11 cellular contexts compared by ENCODE assay signal in genomic region chr22:39559456-39560105, GRCh38. TPM values are rescaled to one million over a fixed set of nuclear protein-coding genes. Genes with fewer than 3 reads are reported as not detected.
DNase-seq lines count a peak whose midpoint lies in the region; ATAC-seq, FAIRE-seq and TF ChIP-seq lines count a peak whose summit lies in the region.
"Had no signal": no experiment of that assay in that cellular context is flagged by ENCODE, and none has a peak within 500 bp of the region (broad histone marks: within the 10 kb centered on the region; RNA-seq: fewer than 3 reads in every experiment).

No MANE protein-coding gene starts in this region.

- CTCF ChIA-PET in A549 (lab: Yijun Ruan, JAX), result interaction anchor here (0.6 to 37.2 kb wide), 14 partner anchors 9 to 485 kb away, joined by 3 to 899 read pairs (median 3); partner anchors contain the start of gene CACNA1I
- CTCF ChIA-PET in GM10248 (lab: Yijun Ruan, JAX), result interaction anchor here (0.9 to 2.5 kb wide), 9 partner anchors 17 to 485 kb away, joined by 3 to 13 read pairs (median 3); no protein-coding TSS in a partner anchor

- no peak for FAIRE-seq in A549 (lab: Jason Lieb, UNC)
- FAIRE-seq: GM12891 had no signal

- peak; percentile 46 for TF ChIP-seq CTCF in A549 (IDR thresholded peaks at IDR 0.05)
- peak; percentile 57 for TF ChIP-seq CTCF in GM10248 (IDR thresholded peaks at IDR 0.05; ENCODE audit: control extremely low read depth, extremely low read depth, low read depth, missing control alignments)
- peak; percentile 46 for TF ChIP-seq CTCF in RWPE2 (IDR thresholded peaks at IDR 0.05; ENCODE audit: poor library complexity, severe bottlenecking)
- peak; percentile 45 for TF ChIP-seq CTCF in fibroblast of pulmonary artery (IDR thresholded peaks at IDR 0.05; ENCODE audit: low read length, missing control alignments)

- no peak overlapping the region for H3K4me3 ChIP-seq in A549
- H3K4me3 ChIP-seq in RWPE2 (ENCODE audit: severe bottlenecking), result no peak overlapping the region
- no peak overlapping the region for H3K4me3 ChIP-seq in fibroblast of pulmonary artery (replicated peaks; ENCODE audit: low read depth, low read length)
- H3K4me3 ChIP-seq: stomach had no signal

- 53% methylated on average over 9 of the region's 11 CpGs for WGBS in A549 (ENCODE audit: missing lambda C conversion rate)

- TF ChIP-seq EP300 in A549 (IDR thresholded peaks at IDR 0.05), result no peak

- TF ChIP-seq POLR2A in A549 (IDR thresholded peaks at IDR 0.05; ENCODE audit: low read length), result no peak

- H3K36me3 ChIP-seq in RWPE2 (ENCODE audit: low read depth), result no peaks in the 10 kb centered on the region
- H3K36me3 ChIP-seq: stomach had no signal

- H3K9me3 ChIP-seq in A549, result no peaks in the 10 kb centered on the region
- H3K9me3 ChIP-seq in RWPE2 (ENCODE audit: severe bottlenecking), result no peaks in the 10 kb centered on the region
- H3K9me3 ChIP-seq: stomach had no signal

- peaks cover 30% of the 10 kb centered on the region for H3K27me3 ChIP-seq in RWPE2 (ENCODE audit: insufficient read depth, poor library complexity, severe bottlenecking)

- ATAC-seq in A549, result peak in 1 of 2 experiments; percentile 83; a peak in 3 of 6 replicates
- peak; percentile 44; the same call in 2 of the 3 replicates for ATAC-seq in RWPE2 (ENCODE audit: low read depth)
- no peak for ATAC-seq in GM21367 (IDR thresholded peaks at IDR 0.05; ENCODE audit: unreplicated experiment)

- POLR2A ChIA-PET in A549 (lab: Yijun Ruan, JAX) (interaction anchor here (0.6 kb wide), 1 partner anchor 392 kb away, joined by 4 read pairs; no protein-coding TSS in a partner anchor), GM10248 (lab: Yijun Ruan, JAX) (no interaction called here)

- DNase-seq in A549 (ENCODE audit: low read depth in 1 of 2, low spot score in 1 of 2), result no peak
- peak; percentile 51 for DNase-seq in GM10248 (ENCODE audit: extremely low spot score)
- no peak for DNase-seq in RWPE2 (ENCODE audit: low spot score)
- DNase-seq in fibroblast of pulmonary artery (ENCODE audit: low read depth), result no peak
- DNase-seq in NCI-H526 treated with DMSO at 0.1 percent for 48 hours (lab: John Stamatoyannopoulos, UW), result no peak
- no peak for DNase-seq in activated T-cell treated with anti-CD3 and anti-CD28 coated beads, Interleukin-2, amount 50 U/mL, for 48 hours
- DNase-seq in pons (ENCODE audit: low spot score), result no peak
- DNase-seq: activated CD4-positive, alpha-beta T cell treated with anti-CD3 and anti-CD28 coated beads, Interleukin-2, amount 50 U/mL, for 1 hour; stomach had no signal

- H3K4me1 ChIP-seq in A549 (0 out of 3 replicates have a peak, but pooled peaks cover 5% of the 10 kb centered on the region), RWPE2 (ENCODE audit: insufficient read depth, poor library complexity, severe bottlenecking) (no peaks in the 10 kb centered on the region)

- H3K4me2 ChIP-seq in A549, result no peak overlapping the region

- H3K27ac ChIP-seq in A549 (peak overlapping the region in 1 of 2 experiments; percentile 46; a peak in 1 of 6 replicates), RWPE2 (ENCODE audit: poor library complexity, severe bottlenecking) (no peak overlapping the region)
- H3K27ac ChIP-seq: stomach had no signal

- TF ChIP-seq RAD21 in A549 (conservative IDR thresholded peaks at IDR 0.05 in 1 of 2, IDR thresholded peaks at IDR 0.05 in 1 of 2), result peak in 1 of 2 experiments; percentile 50; a peak in 4 of 5 replicates

TF ChIP-seq in A549, 52 proteins besides CTCF, POLR2A, EP300 and RAD21:
- TF ChIP-seq MYC (IDR thresholded peaks at IDR 0.05; ENCODE audit: borderline replicate concordance, low read length), result no peak
- TF ChIP-seq ESRRA (IDR thresholded peaks at IDR 0.05; ENCODE audit: borderline replicate concordance, low read length), result 0 out of 2 replicates have a peak, but pooled peaks have one; percentile 20
- TF ChIP-seq SREBF2 (IDR thresholded peaks at IDR 0.05), result no peak
- TF ChIP-seq SMC3 (IDR thresholded peaks at IDR 0.05), result peak; percentile 59

RNA-seq across cellular contexts. Expression of gene CACNA1I, which starts 11.0 kb away (rescaled TPM):
- polyA plus RNA-seq in A549 (2011; rRNA removed) (0.03 and 0.07 TPM in 2 replicates), A549 (2017; fragmentation: RNase III; extraction: RNeasy Plus Mini Kit Qiagen cat#74134 plus additional on column Dnase treatment) (0.12 to 0.17 TPM (median 0.13 TPM) in 3 replicates)
- polyA plus RNA-seq in A549 (2012; cell fraction: cytosol; rRNA removed), result 0.01 and 0.04 TPM in 2 replicates
- polyA plus RNA-seq in A549 (2012; cell fraction: nucleus; rRNA removed), result 0.11 and 0.16 TPM in 2 replicates
- polyA minus RNA-seq in A549 (2011; rRNA and poly(A)+ RNA removed), result under 0.01 and 0.17 TPM in 2 replicates

RNA-seq across cellular contexts. Expression of gene RPS19BP1, which starts 27.0 kb away (rescaled TPM):
- polyA plus RNA-seq in A549 (2011; rRNA removed), result 47.9 and 51.1 TPM in 2 replicates
- 148 and 162 TPM in 2 replicates for polyA plus RNA-seq in A549 (2012; cell fraction: cytosol; rRNA removed)
- polyA plus RNA-seq in A549 (2012; cell fraction: nucleus; rRNA removed), result 77.0 and 84.9 TPM in 2 replicates
- polyA plus RNA-seq in A549 (2017; fragmentation: RNase III; extraction: RNeasy Plus Mini Kit Qiagen cat#74134 plus additional on column Dnase treatment), result 71.8 to 74.0 TPM (median 72.0 TPM) in 3 replicates
- 8.1 and 8.3 TPM in 2 replicates for polyA minus RNA-seq in A549 (2011; rRNA and poly(A)+ RNA removed)

RNA-seq across cellular contexts. Expression of gene ATF4, which starts 39.2 kb away (rescaled TPM):
- polyA plus RNA-seq in A549 (2011; rRNA removed) (557 and 593 TPM in 2 replicates), A549 (2017; fragmentation: RNase III; extraction: RNeasy Plus Mini Kit Qiagen cat#74134 plus additional on column Dnase treatment) (242 to 249 TPM (median 242 TPM) in 3 replicates)
- polyA plus RNA-seq in A549 (2012; cell fraction: cytosol; rRNA removed), result 431 and 472 TPM in 2 replicates
- 207 and 345 TPM in 2 replicates for polyA plus RNA-seq in A549 (2012; cell fraction: nucleus; rRNA removed)
- 170 and 220 TPM in 2 replicates for polyA minus RNA-seq in A549 (2011; rRNA and poly(A)+ RNA removed)

RNA-seq across cellular contexts. Expression of gene MIEF1, which starts 57.5 kb away (rescaled TPM):
- 19.8 and 20.5 TPM in 2 replicates for polyA plus RNA-seq in A549 (2011; rRNA removed)
- 13.3 and 16.3 TPM in 2 replicates for polyA plus RNA-seq in A549 (2012; cell fraction: cytosol; rRNA removed)
- 14.2 and 14.7 TPM in 2 replicates for polyA plus RNA-seq in A549 (2012; cell fraction: nucleus; rRNA removed)
- 18.8 to 19.9 TPM (median 19.3 TPM) in 3 replicates for polyA plus RNA-seq in A549 (2017; fragmentation: RNase III; extraction: RNeasy Plus Mini Kit Qiagen cat#74134 plus additional on column Dnase treatment)
- polyA minus RNA-seq in A549 (2011; rRNA and poly(A)+ RNA removed), result 26.4 TPM in 2 replicates
